ENCODE assay signal across 9 cellular contexts in genomic region chr2:63544017-63544627, GRCh38. TPM values are rescaled to one million over a fixed set of nuclear protein-coding genes. Genes with fewer than 3 reads are reported as not detected.
A peak's percentile ranks its signal among the peaks of the same experiment; 100 is the strongest.
DNase-seq lines count a peak whose midpoint lies in the region; ATAC-seq, FAIRE-seq and TF ChIP-seq lines count a peak whose summit lies in the region.
"Had no signal": no experiment of that assay in that cellular context is flagged by ENCODE, and none has a peak within 500 bp of the region (broad histone marks: within the 10 kb centered on the region; RNA-seq: fewer than 3 reads in every experiment).

No MANE protein-coding gene starts in this region.

- H3K9me3 Mint-ChIP-seq in astrocyte (ENCODE audit: unreplicated experiment) (no peaks in the 10 kb centered on the region), mesothelial cell of epicardium (peaks cover 9% of the 10 kb centered on the region)
- peaks cover 7% of the 10 kb centered on the region for H3K9me3 Mint-ChIP-seq in activated naive CD8-positive, alpha-beta T cell treated with anti-CD3 and anti-CD28 coated beads for 36 hours

- H3K27ac ChIP-seq in KMS-11: no peak overlapping the region
- H3K27ac ChIP-seq in astrocyte (ENCODE audit: low read depth, low read length): no peak overlapping the region
- no peak overlapping the region for H3K27ac ChIP-seq in tibial artery
- H3K27ac ChIP-seq in substantia nigra (ENCODE audit: low read depth, low read length, poor library complexity, severe bottlenecking): no peak overlapping the region
- H3K27ac ChIP-seq: neutrophil had no signal

- H4K20me1 ChIP-seq in KMS-11 (ENCODE audit: insufficient read depth) (no peaks in the 10 kb centered on the region), astrocyte (ENCODE audit: insufficient read depth, low read length) (peaks cover 5% of the 10 kb centered on the region)

- no peak overlapping the region for H3K4me3 ChIP-seq in KMS-11 (IDR thresholded peaks at IDR 0.05; ENCODE audit: insufficient read depth, low read depth, low read length)
- H3K4me3 ChIP-seq in astrocyte (ENCODE audit: insufficient read depth, low read depth, low read length): no peak overlapping the region
- H3K4me3 ChIP-seq in tibial artery: no peak overlapping the region

- no peaks in the 10 kb centered on the region for H3K36me3 ChIP-seq in KMS-11 (ENCODE audit: insufficient read depth)
- H3K36me3 ChIP-seq in astrocyte (ENCODE audit: insufficient read depth, low read length): no peaks in the 10 kb centered on the region
- no peaks in the 10 kb centered on the region for H3K36me3 ChIP-seq in tibial artery
- H3K36me3 ChIP-seq: neutrophil had no signal

- no peaks in the 10 kb centered on the region for H3K36me3 Mint-ChIP-seq in astrocyte (ENCODE audit: low read depth, unreplicated experiment)
- peaks cover 10% of the 10 kb centered on the region for H3K36me3 Mint-ChIP-seq in mesothelial cell of epicardium
- H3K36me3 Mint-ChIP-seq in activated naive CD8-positive, alpha-beta T cell treated with anti-CD3 and anti-CD28 coated beads for 36 hours: peaks cover 7% of the 10 kb centered on the region

- H3K27me3 Mint-ChIP-seq in astrocyte (ENCODE audit: low read depth, unreplicated experiment) (no peaks in the 10 kb centered on the region), mesothelial cell of epicardium (ENCODE audit: low read depth) (no peaks in the 10 kb centered on the region)
- H3K27me3 Mint-ChIP-seq in activated naive CD8-positive, alpha-beta T cell treated with anti-CD3 and anti-CD28 coated beads for 36 hours: no peaks in the 10 kb centered on the region

- H3K4me1 Mint-ChIP-seq in astrocyte (ENCODE audit: low read depth, unreplicated experiment): no peaks in the 10 kb centered on the region
- H3K4me1 Mint-ChIP-seq in mesothelial cell of epicardium: peaks cover 18% of the 10 kb centered on the region
- peaks cover 3% of the 10 kb centered on the region for H3K4me1 Mint-ChIP-seq in activated naive CD8-positive, alpha-beta T cell treated with anti-CD3 and anti-CD28 coated beads for 36 hours

- no peak overlapping the region for H2AFZ ChIP-seq in KMS-11 (ENCODE audit: low read depth)
- no peak overlapping the region for H2AFZ ChIP-seq in astrocyte (ENCODE audit: low read depth, low read length)

- intact Hi-C loops in tibial artery (cut with DNase I; ENCODE audit: low total_unique reads): no loop called here

- ATAC-seq in HG02973 (IDR thresholded peaks at IDR 0.05; ENCODE audit: unreplicated experiment): no peak

- H3K4me3 Mint-ChIP-seq in astrocyte (ENCODE audit: unreplicated experiment) (no peak overlapping the region), mesothelial cell of epicardium (no peak overlapping the region)
- no peak overlapping the region for H3K4me3 Mint-ChIP-seq in activated naive CD8-positive, alpha-beta T cell treated with anti-CD3 and anti-CD28 coated beads for 36 hours

- H3K27ac Mint-ChIP-seq in astrocyte (ENCODE audit: unreplicated experiment) (no peak overlapping the region), mesothelial cell of epicardium (no peak overlapping the region)
- H3K27ac Mint-ChIP-seq in activated naive CD8-positive, alpha-beta T cell treated with anti-CD3 and anti-CD28 coated beads for 36 hours: no peak overlapping the region

- H3K4me1 ChIP-seq in KMS-11 (ENCODE audit: low read depth, poor library complexity, severe bottlenecking) (peaks cover 8% of the 10 kb centered on the region), astrocyte (ENCODE audit: insufficient read depth, low read length) (no peaks in the 10 kb centered on the region), tibial artery (no peaks in the 10 kb centered on the region)

- peak; percentile 1 for DNase-seq in DMS53 treated with DMSO at 0.1 percent for 48 hours (lab: John Stamatoyannopoulos, UW; ENCODE audit: unreplicated experiment)
- DNase-seq in astrocyte (ENCODE audit: low read depth): no peak
- DNase-seq in mesothelial cell of epicardium (ENCODE audit: low spot score in 2 of 2, unreplicated experiment in 2 of 2): no peak
- DNase-seq in activated naive CD8-positive, alpha-beta T cell treated with anti-CD3 and anti-CD28 coated beads for 36 hours: no peak
- no peak for DNase-seq in tibial artery
- no peak for DNase-seq in substantia nigra (lab: John Stamatoyannopoulos, UW)

- no peak overlapping the region for H3K4me2 ChIP-seq in KMS-11
- H3K4me2 ChIP-seq in astrocyte (ENCODE audit: low read length): no peak overlapping the region

- H3K27me3 ChIP-seq in KMS-11 (ENCODE audit: insufficient read depth, low read depth) (no peaks in the 10 kb centered on the region), astrocyte (ENCODE audit: insufficient read depth, low read length) (no peaks in the 10 kb centered on the region), tibial artery (no peaks in the 10 kb centered on the region)
- H3K27me3 ChIP-seq: neutrophil had no signal

- H3K9ac ChIP-seq in KMS-11 (no peak overlapping the region), astrocyte (ENCODE audit: low read length) (no peak overlapping the region)

- FAIRE-seq in astrocyte (lab: Jason Lieb, UNC): no peak

- no peaks in the 10 kb centered on the region for H3K79me2 ChIP-seq in KMS-11 (ENCODE audit: insufficient read depth, low read depth)
- H3K79me2 ChIP-seq in astrocyte (ENCODE audit: insufficient read depth, low read length): no peaks in the 10 kb centered on the region

- TF ChIP-seq CTCF in KMS-11 (conservative IDR thresholded peaks at IDR 0.05; ENCODE audit: low read depth, low read length): peak; percentile 76
- TF ChIP-seq CTCF in astrocyte (IDR thresholded peaks at IDR 0.05; ENCODE audit: insufficient read depth, low read depth, low read length): peak; percentile 38
- TF ChIP-seq CTCF in mesothelial cell of epicardium (IDR thresholded peaks at IDR 0.05; ENCODE audit: unreplicated experiment): peak; percentile 45
- no peak for TF ChIP-seq CTCF in tibial artery (IDR thresholded peaks at IDR 0.05)

- H3K9me3 ChIP-seq in astrocyte (ENCODE audit: insufficient read depth, low read depth, low read length) (no peaks in the 10 kb centered on the region), tibial artery (no peaks in the 10 kb centered on the region)
- H3K9me3 ChIP-seq: neutrophil had no signal

RNA-seq across cellular contexts. Expression of gene WDPCP, which starts 44.2 kb away (rescaled TPM):
- total RNA-seq in astrocyte (13.6 and 15.1 TPM in 2 replicates), mesothelial cell of epicardium (27.7 to 30.7 TPM (median 30.1 TPM) in 3 replicates)
- total RNA-seq in activated naive CD8-positive, alpha-beta T cell treated with anti-CD3 and anti-CD28 coated beads for 36 hours: 1 to 10 TPM; 7.8 to 8.0 TPM

RNA-seq across cellular contexts. Expression of gene MDH1, which starts 44.6 kb away (rescaled TPM):
- total RNA-seq in astrocyte (175 and 177 TPM in 2 replicates), mesothelial cell of epicardium (134 to 140 TPM (median 136 TPM) in 3 replicates)
- total RNA-seq in activated naive CD8-positive, alpha-beta T cell treated with anti-CD3 and anti-CD28 coated beads for 36 hours: 100 to 1,000 TPM; 235 to 241 TPM

Comparison
In these comparisons a context has a peak if more than half of its experiments do, and no peak if none do; other contexts are left out.
1. CTCF ChIP-seq: peak in KMS-11 (single experiment), astrocyte (single experiment) and mesothelial cell of epicardium (single experiment); none in tibial artery (0 of 2).